ENCODE assay signal across 8 cellular contexts in genomic region chr6:142474446-142475289, GRCh38.
A peak's percentile ranks its signal among the peaks of the same experiment; 100 is the strongest.
DNase-seq lines count a peak whose midpoint lies in the region; ATAC-seq, FAIRE-seq and TF ChIP-seq lines count a peak whose summit lies in the region.

No MANE protein-coding gene starts in this region.

- no peak overlapping the region for H3K27ac ChIP-seq in kidney (ENCODE audit: low read depth in 2 of 2, low read length in 2 of 2)
- H3K27ac ChIP-seq in thyroid gland: no peak overlapping the region

- WGBS in thyroid gland, 2 donors: 3 to 5% methylated on average over 13 of the region's 13 CpGs
- WGBS in lower leg skin, 2 donors: 4% methylated on average over 13 of the region's 13 CpGs

- no peaks in the 10 kb centered on the region for H3K9me3 Mint-ChIP-seq in brain

- H3K9ac ChIP-seq in kidney (ENCODE audit: low read length in 2 of 2): no peak overlapping the region

- ATAC-seq in HG03159 (IDR thresholded peaks at IDR 0.05; ENCODE audit: unreplicated experiment): peak; percentile 56

- H3K36me3 ChIP-seq in kidney (ENCODE audit: control insufficient read depth in 1 of 2, insufficient read depth in 2 of 2, low read length in 2 of 2) (no peaks in the 10 kb centered on the region), thyroid gland (no peaks in the 10 kb centered on the region)

- H3K27me3 ChIP-seq in thyroid gland: no peaks in the 10 kb centered on the region

- TF ChIP-seq CTCF in brain (conservative IDR thresholded peaks at IDR 0.05): peak; percentile 88 to 90
- TF ChIP-seq CTCF in kidney (IDR thresholded peaks at IDR 0.05; ENCODE audit: borderline replicate concordance, extremely low read depth, insufficient read depth): peak; percentile 71
- peak; percentile 40 to 78 (median 62) for TF ChIP-seq CTCF in thyroid gland (IDR thresholded peaks at IDR 0.05)
- TF ChIP-seq CTCF in lower leg skin (IDR thresholded peaks at IDR 0.05): no peak

- intact Hi-C loops in kidney (cut with DNase I): no loop called here
- intact Hi-C loops in thyroid gland (cut with DNase I): no loop called here
- intact Hi-C loops in lower leg skin (cut with DNase I; ENCODE audit: low total_unique reads): no loop called here

- TF ChIP-seq POLR2A in thyroid gland (IDR thresholded peaks at IDR 0.05) (no peak), lower leg skin (IDR thresholded peaks at IDR 0.05) (no peak)

- H3K4me1 Mint-ChIP-seq in brain: peaks cover 6% of the 10 kb centered on the region

- H3K4me3 ChIP-seq in kidney (ENCODE audit: low read length in 2 of 2) (no peak overlapping the region), thyroid gland (replicated peaks in 1 of 3) (no peak overlapping the region), lower leg skin (ENCODE audit: low read depth, poor library complexity, severe bottlenecking) (no peak overlapping the region)

- H3K9me3 ChIP-seq in kidney (ENCODE audit: control insufficient read depth in 1 of 2, low read length in 2 of 2): no peaks in the 10 kb centered on the region
- no peaks in the 10 kb centered on the region for H3K9me3 ChIP-seq in thyroid gland

- peak overlapping the region in 3 of 5 experiments; percentile 42 to 90 (median 86) for H3K27ac Mint-ChIP-seq in brain

- H3K27me3 Mint-ChIP-seq in brain: no peaks in the 10 kb centered on the region

- H3K36me3 Mint-ChIP-seq in brain: no peaks in the 10 kb centered on the region

- H3K4me1 ChIP-seq in kidney (ENCODE audit: control insufficient read depth in 1 of 2, insufficient read depth in 1 of 2, low read depth in 1 of 2, low read length in 2 of 2): no peaks in the 10 kb centered on the region
- no peaks in the 10 kb centered on the region for H3K4me1 ChIP-seq in thyroid gland

- DNase-seq in A172 (ENCODE audit: low spot score): peak; percentile 59
- peak; percentile 41 to 84 for DNase-seq in NCI-H524 (lab: John Stamatoyannopoulos, UW)
- DNase-seq in kidney: peak; percentile 55
- peak; percentile 31 to 32 for DNase-seq in thyroid gland
- DNase-seq in lower leg skin (ENCODE audit: low spot score in 2 of 2): no peak

- H3K4me3 Mint-ChIP-seq in brain: peak overlapping the region in 4 of 5 experiments; percentile 32 to 73 (median 50)

- FAIRE-seq in G401.6 (lab: Jason Lieb, UNC) (peak; percentile 94), kidney (lab: Jason Lieb, UNC) (peak; percentile 95)

Comparison
In these comparisons a context has a peak if more than half of its experiments do, and no peak if none do; other contexts are left out.
1. DNase-seq: peak in A172 (single experiment), NCI-H524 (2 of 2), kidney (single experiment) and thyroid gland (2 of 2); none in lower leg skin (0 of 2).
2. CTCF ChIP-seq: peak in brain (2 of 2), kidney (single experiment) and thyroid gland (6 of 6); none in lower leg skin (0 of 3).